22 cellular contexts compared by ENCODE assay signal in the genomic region with DNA sequence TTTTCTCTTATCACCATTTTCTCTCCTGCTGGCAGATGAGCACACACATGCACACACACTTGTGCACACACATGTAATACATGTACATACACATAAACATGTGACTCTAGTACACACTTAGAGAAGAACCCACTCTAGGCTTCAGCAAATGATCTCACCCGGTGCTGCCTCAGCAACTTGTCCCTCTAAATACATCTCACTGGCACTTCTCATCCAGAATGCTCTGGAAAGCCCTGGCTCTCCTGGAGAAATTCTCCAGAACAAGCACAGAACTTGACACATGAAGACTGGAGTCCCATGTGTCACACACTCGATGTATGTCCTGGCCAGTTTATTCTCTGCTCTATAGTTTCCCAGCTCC.
DNase-seq lines count a peak whose midpoint lies in the region; ATAC-seq, FAIRE-seq and TF ChIP-seq lines count a peak whose summit lies in the region.
"Had no signal": no experiment of that assay in that cellular context is flagged by ENCODE, and none has a peak within 500 bp of the region (broad histone marks: within the 10 kb centered on the region; RNA-seq: fewer than 3 reads in every experiment).

No MANE protein-coding gene starts in this region.

- H3K36me3 Mint-ChIP-seq in astrocyte (ENCODE audit: low read depth, unreplicated experiment), result no peaks in the 10 kb centered on the region
- H3K36me3 Mint-ChIP-seq in activated T-cell treated with anti-CD3 and anti-CD28 coated beads, Interleukin-2, amount 50 U/mL, for 24 hours (ENCODE audit: low read depth), result peaks cover 82% of the 10 kb centered on the region

- H4K20me1 ChIP-seq in astrocyte (ENCODE audit: insufficient read depth, low read length), result no peaks in the 10 kb centered on the region

- H3K4me2 ChIP-seq in astrocyte (ENCODE audit: low read length), result peak overlapping the region; percentile 41

- no peaks in the 10 kb centered on the region for H3K27me3 ChIP-seq in astrocyte (ENCODE audit: insufficient read depth, low read length)
- H3K27me3 ChIP-seq: SJSA1 had no signal

- no peaks in the 10 kb centered on the region for H3K4me1 ChIP-seq in astrocyte (ENCODE audit: insufficient read depth, low read length)
- H3K4me1 ChIP-seq: Caco-2, SJSA1 had no signal

- H3K9ac ChIP-seq in astrocyte (ENCODE audit: low read length), result no peak overlapping the region

- H3K4me3 ChIP-seq in astrocyte (ENCODE audit: insufficient read depth, low read depth, low read length) (no peak overlapping the region), coronary artery (peak overlapping the region; percentile 60)
- H3K4me3 ChIP-seq: SJSA1 had no signal

- no peaks in the 10 kb centered on the region for H3K79me2 ChIP-seq in astrocyte (ENCODE audit: insufficient read depth, low read length)

- no peaks in the 10 kb centered on the region for H3K27me3 Mint-ChIP-seq in astrocyte (ENCODE audit: low read depth, unreplicated experiment)
- no peaks in the 10 kb centered on the region for H3K27me3 Mint-ChIP-seq in activated T-cell treated with anti-CD3 and anti-CD28 coated beads, Interleukin-2, amount 50 U/mL, for 24 hours
- H3K27me3 Mint-ChIP-seq: CD4-positive, CD25-positive, alpha-beta regulatory T cell had no signal

- TF ChIP-seq CTCF in astrocyte (IDR thresholded peaks at IDR 0.05; ENCODE audit: insufficient read depth, low read depth, low read length) (no peak), coronary artery (IDR thresholded peaks at IDR 0.05) (no peak)

- FAIRE-seq in astrocyte (lab: Jason Lieb, UNC), result no peak
- FAIRE-seq: H1 had no signal

- no peak for DNase-seq in astrocyte (ENCODE audit: low read depth)
- no peak for DNase-seq in coronary artery (ENCODE audit: low spot score)
- DNase-seq in left ventricle myocardium superior, result no peak
- peak; percentile 64 for DNase-seq in superior temporal gyrus (ENCODE audit: extremely low spot score)
- no peak for DNase-seq in activated T-cell treated with anti-CD3 and anti-CD28 coated beads, Interleukin-2, amount 50 U/mL, for 24 hours
- no peak for DNase-seq in stimulated activated CD4-positive, alpha-beta T cell treated with anti-CD3 and anti-CD28 coated beads, Interleukin-4, amount 100 ng/mL, for 1 hour
- DNase-seq: Caco-2; CD4-positive, CD25-positive, alpha-beta regulatory T cell; DMS153; EL; IMR-90; Kasumi-1; MM.1S; NCI-H1105 treated with DMSO at 0.1 percent for 48 hours; NCI-H187; NCI-H446 treated with DMSO at 0.1 percent for 48 hours; NCI-H774; PC-3 had no signal

- peak; percentile 58 for ATAC-seq in left ventricle myocardium superior
- ATAC-seq in HG03439 (IDR thresholded peaks at IDR 0.05; ENCODE audit: unreplicated experiment), result no peak
- ATAC-seq: PC-3 had no signal

- H3K27ac ChIP-seq in astrocyte (ENCODE audit: low read depth, low read length), result no peak overlapping the region
- peak overlapping the region; percentile 64 to 69 for H3K27ac ChIP-seq in coronary artery
- H3K27ac ChIP-seq: RWPE1, SJSA1 had no signal

- no peak overlapping the region for H3K4me3 Mint-ChIP-seq in astrocyte (ENCODE audit: unreplicated experiment)
- no peak overlapping the region for H3K4me3 Mint-ChIP-seq in activated T-cell treated with anti-CD3 and anti-CD28 coated beads, Interleukin-2, amount 50 U/mL, for 24 hours
- H3K4me3 Mint-ChIP-seq: CD4-positive, CD25-positive, alpha-beta regulatory T cell had no signal

- H3K27ac Mint-ChIP-seq in astrocyte (ENCODE audit: unreplicated experiment), result no peak overlapping the region
- no peak overlapping the region for H3K27ac Mint-ChIP-seq in activated T-cell treated with anti-CD3 and anti-CD28 coated beads, Interleukin-2, amount 50 U/mL, for 24 hours

- no peaks in the 10 kb centered on the region for H3K36me3 ChIP-seq in astrocyte (ENCODE audit: insufficient read depth, low read length)
- H3K36me3 ChIP-seq: SJSA1 had no signal

- intact Hi-C loops in left ventricle myocardium superior (cut with micrococcal nuclease), result no loop called here

- no peaks in the 10 kb centered on the region for H3K9me3 Mint-ChIP-seq in astrocyte (ENCODE audit: unreplicated experiment)
- no peaks in the 10 kb centered on the region for H3K9me3 Mint-ChIP-seq in activated T-cell treated with anti-CD3 and anti-CD28 coated beads, Interleukin-2, amount 50 U/mL, for 24 hours

- no peak overlapping the region for H2AFZ ChIP-seq in astrocyte (ENCODE audit: low read depth, low read length)

- no peaks in the 10 kb centered on the region for H3K9me3 ChIP-seq in astrocyte (ENCODE audit: insufficient read depth, low read depth, low read length)
- H3K9me3 ChIP-seq: Caco-2, SJSA1 had no signal

- no peaks in the 10 kb centered on the region for H3K4me1 Mint-ChIP-seq in astrocyte (ENCODE audit: low read depth, unreplicated experiment)
- peaks cover 9% of the 10 kb centered on the region for H3K4me1 Mint-ChIP-seq in activated T-cell treated with anti-CD3 and anti-CD28 coated beads, Interleukin-2, amount 50 U/mL, for 24 hours (ENCODE audit: low read depth)
